ENCODE assay signal across 1 cellular context in the genomic region with DNA sequence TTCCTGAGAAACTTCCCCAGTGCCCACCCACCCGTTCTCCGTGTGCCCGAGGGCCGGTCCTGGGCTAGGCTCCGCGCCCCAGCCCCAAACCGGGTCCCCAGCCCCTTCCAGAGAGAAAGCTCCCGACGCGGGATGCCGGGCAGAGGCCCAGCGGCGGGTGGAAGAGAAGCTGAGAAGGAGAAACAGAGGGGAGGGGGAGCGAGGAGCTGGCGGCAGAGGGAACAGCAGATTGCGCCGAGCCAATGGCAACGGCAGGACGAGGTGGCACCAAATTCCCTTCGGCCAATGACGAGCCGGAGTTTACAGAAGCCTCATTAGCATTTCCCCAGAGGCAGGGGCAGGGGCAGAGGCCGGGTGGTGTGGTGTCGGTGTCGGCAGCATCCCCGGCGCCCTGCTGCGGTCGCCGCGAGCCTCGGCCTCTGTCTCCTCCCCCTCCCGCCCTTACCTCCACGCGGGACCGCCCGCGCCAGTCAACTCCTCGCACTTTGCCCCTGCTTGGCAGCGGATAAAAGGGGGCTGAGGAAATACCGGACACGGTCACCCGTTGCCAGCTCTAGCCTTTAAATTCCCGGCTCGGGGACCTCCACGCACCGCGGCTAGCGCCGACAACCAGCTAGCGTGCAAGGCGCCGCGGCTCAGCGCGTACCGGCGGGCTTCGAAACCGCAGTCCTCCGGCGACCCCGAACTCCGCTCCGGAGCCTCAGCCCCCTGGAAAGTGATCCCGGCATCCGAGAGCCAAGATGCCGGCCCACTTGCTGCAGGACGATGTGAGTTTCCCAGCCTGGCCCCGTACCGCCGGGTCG.
TF ChIP-seq lines count a peak whose summit lies in the region.

A gene (plus strand): TSS at position 469 of the 803 bp plus-strand sequence. CDS start 272 bp downstream, at position 741.

TF ChIP-seq in WTC11, 78 proteins besides CTCF, POLR2A, EP300 and RAD21 (continued from another document and continues in another):
- TF ChIP-seq ZNF263 (CRISPR knock-in tag; IDR thresholded peaks at IDR 0.05; ENCODE audit: low read depth) (no peak), SMAD3 (CRISPR knock-in tag; IDR thresholded peaks at IDR 0.05; ENCODE audit: borderline replicate concordance) (peak; percentile 46; the same call in 1 of the 2 replicates), NFYB (CRISPR knock-in tag; conservative IDR thresholded peaks at IDR 0.05; ENCODE audit: low read depth) (peak; percentile 69), TEAD1 (CRISPR knock-in tag; IDR thresholded peaks at IDR 0.05) (no peak), JAZF1 (CRISPR knock-in tag; IDR thresholded peaks at IDR 0.05) (no peak), SMAD4 (CRISPR knock-in tag; IDR thresholded peaks at IDR 0.05) (no peak), NR3C1 (CRISPR knock-in tag; conservative IDR thresholded peaks at IDR 0.05; ENCODE audit: low read depth) (no peak), CREM (CRISPR knock-in tag; IDR thresholded peaks at IDR 0.05) (0 out of 2 replicates have a peak, but pooled peaks have one; percentile 50), OVOL2 (CRISPR knock-in tag; IDR thresholded peaks at IDR 0.05; ENCODE audit: borderline replicate concordance) (no peak), TP53 (CRISPR knock-in tag; IDR thresholded peaks at IDR 0.05) (peak; percentile 76; the same call in 1 of the 2 replicates), FOXK1 (CRISPR knock-in tag; IDR thresholded peaks at IDR 0.05) (peak; percentile 77), SP1 (CRISPR knock-in tag; conservative IDR thresholded peaks at IDR 0.05) (no peak; the same call in 1 of the 2 replicates), ZNF138 (CRISPR knock-in tag; conservative IDR thresholded peaks at IDR 0.05) (peak; percentile 82; the same call in 1 of the 2 replicates), ELF4 (CRISPR knock-in tag; IDR thresholded peaks at IDR 0.05; ENCODE audit: low read depth) (no peak), ZNF396 (CRISPR knock-in tag; IDR thresholded peaks at IDR 0.05; ENCODE audit: borderline replicate concordance) (no peak), NR1H2 (CRISPR knock-in tag; IDR thresholded peaks at IDR 0.05) (no peak), GTF2I (CRISPR knock-in tag; conservative IDR thresholded peaks at IDR 0.05) (no peak), NFE2L1 (CRISPR knock-in tag; IDR thresholded peaks at IDR 0.05) (no peak), ESRRA (CRISPR knock-in tag; IDR thresholded peaks at IDR 0.05; ENCODE audit: borderline replicate concordance) (no peak), SOX15 (CRISPR knock-in tag; IDR thresholded peaks at IDR 0.05) (no peak)
- TF ChIP-seq, protein P1, sequence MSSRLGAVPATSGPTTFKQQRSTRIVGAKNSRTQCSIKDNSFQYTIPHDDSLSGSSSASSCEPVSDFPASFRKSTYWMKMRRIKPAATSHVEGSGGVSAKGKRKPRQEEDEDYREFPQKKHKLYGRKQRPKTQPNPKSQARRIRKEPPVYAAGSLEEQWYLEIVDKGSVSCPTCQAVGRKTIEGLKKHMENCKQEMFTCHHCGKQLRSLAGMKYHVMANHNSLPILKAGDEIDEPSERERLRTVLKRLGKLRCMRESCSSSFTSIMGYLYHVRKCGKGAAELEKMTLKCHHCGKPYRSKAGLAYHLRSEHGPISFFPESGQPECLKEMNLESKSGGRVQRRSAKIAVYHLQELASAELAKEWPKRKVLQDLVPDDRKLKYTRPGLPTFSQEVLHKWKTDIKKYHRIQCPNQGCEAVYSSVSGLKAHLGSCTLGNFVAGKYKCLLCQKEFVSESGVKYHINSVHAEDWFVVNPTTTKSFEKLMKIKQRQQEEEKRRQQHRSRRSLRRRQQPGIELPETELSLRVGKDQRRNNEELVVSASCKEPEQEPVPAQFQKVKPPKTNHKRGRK (CRISPR knock-in tag; IDR thresholded peaks at IDR 0.05; ENCODE audit: borderline replicate concordance): no peak
- TF ChIP-seq, protein P2, sequence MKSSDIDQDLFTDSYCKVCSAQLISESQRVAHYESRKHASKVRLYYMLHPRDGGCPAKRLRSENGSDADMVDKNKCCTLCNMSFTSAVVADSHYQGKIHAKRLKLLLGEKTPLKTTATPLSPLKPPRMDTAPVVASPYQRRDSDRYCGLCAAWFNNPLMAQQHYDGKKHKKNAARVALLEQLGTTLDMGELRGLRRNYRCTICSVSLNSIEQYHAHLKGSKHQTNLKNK (CRISPR knock-in tag; IDR thresholded peaks at IDR 0.05): no peak
- TF ChIP-seq, protein P3, sequence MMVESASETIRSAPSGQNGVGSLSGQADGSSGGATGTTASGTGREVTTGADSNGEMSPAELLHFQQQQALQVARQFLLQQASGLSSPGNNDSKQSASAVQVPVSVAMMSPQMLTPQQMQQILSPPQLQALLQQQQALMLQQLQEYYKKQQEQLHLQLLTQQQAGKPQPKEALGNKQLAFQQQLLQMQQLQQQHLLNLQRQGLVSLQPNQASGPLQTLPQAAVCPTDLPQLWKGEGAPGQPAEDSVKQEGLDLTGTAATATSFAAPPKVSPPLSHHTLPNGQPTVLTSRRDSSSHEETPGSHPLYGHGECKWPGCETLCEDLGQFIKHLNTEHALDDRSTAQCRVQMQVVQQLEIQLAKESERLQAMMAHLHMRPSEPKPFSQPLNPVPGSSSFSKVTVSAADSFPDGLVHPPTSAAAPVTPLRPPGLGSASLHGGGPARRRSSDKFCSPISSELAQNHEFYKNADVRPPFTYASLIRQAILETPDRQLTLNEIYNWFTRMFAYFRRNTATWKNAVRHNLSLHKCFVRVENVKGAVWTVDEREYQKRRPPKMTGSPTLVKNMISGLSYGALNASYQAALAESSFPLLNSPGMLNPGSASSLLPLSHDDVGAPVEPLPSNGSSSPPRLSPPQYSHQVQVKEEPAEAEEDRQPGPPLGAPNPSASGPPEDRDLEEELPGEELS (CRISPR knock-in tag; IDR thresholded peaks at IDR 0.05): peak; percentile 70; the same call in 1 of the 2 replicates
- TF ChIP-seq, protein P4, sequence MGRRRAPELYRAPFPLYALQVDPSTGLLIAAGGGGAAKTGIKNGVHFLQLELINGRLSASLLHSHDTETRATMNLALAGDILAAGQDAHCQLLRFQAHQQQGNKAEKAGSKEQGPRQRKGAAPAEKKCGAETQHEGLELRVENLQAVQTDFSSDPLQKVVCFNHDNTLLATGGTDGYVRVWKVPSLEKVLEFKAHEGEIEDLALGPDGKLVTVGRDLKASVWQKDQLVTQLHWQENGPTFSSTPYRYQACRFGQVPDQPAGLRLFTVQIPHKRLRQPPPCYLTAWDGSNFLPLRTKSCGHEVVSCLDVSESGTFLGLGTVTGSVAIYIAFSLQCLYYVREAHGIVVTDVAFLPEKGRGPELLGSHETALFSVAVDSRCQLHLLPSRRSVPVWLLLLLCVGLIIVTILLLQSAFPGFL (CRISPR knock-in tag; IDR thresholded peaks at IDR 0.05; ENCODE audit: borderline replicate concordance): no peak
- TF ChIP-seq, protein P5, sequence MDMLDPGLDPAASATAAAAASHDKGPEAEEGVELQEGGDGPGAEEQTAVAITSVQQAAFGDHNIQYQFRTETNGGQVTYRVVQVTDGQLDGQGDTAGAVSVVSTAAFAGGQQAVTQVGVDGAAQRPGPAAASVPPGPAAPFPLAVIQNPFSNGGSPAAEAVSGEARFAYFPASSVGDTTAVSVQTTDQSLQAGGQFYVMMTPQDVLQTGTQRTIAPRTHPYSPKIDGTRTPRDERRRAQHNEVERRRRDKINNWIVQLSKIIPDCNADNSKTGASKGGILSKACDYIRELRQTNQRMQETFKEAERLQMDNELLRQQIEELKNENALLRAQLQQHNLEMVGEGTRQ (CRISPR knock-in tag; IDR thresholded peaks at IDR 0.05): no peak; the same call in 1 of the 2 replicates
- TF ChIP-seq, protein P6, sequence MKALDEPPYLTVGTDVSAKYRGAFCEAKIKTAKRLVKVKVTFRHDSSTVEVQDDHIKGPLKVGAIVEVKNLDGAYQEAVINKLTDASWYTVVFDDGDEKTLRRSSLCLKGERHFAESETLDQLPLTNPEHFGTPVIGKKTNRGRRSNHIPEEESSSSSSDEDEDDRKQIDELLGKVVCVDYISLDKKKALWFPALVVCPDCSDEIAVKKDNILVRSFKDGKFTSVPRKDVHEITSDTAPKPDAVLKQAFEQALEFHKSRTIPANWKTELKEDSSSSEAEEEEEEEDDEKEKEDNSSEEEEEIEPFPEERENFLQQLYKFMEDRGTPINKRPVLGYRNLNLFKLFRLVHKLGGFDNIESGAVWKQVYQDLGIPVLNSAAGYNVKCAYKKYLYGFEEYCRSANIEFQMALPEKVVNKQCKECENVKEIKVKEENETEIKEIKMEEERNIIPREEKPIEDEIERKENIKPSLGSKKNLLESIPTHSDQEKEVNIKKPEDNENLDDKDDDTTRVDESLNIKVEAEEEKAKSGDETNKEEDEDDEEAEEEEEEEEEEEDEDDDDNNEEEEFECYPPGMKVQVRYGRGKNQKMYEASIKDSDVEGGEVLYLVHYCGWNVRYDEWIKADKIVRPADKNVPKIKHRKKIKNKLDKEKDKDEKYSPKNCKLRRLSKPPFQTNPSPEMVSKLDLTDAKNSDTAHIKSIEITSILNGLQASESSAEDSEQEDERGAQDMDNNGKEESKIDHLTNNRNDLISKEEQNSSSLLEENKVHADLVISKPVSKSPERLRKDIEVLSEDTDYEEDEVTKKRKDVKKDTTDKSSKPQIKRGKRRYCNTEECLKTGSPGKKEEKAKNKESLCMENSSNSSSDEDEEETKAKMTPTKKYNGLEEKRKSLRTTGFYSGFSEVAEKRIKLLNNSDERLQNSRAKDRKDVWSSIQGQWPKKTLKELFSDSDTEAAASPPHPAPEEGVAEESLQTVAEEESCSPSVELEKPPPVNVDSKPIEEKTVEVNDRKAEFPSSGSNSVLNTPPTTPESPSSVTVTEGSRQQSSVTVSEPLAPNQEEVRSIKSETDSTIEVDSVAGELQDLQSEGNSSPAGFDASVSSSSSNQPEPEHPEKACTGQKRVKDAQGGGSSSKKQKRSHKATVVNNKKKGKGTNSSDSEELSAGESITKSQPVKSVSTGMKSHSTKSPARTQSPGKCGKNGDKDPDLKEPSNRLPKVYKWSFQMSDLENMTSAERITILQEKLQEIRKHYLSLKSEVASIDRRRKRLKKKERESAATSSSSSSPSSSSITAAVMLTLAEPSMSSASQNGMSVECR (CRISPR knock-in tag; IDR thresholded peaks at IDR 0.05; ENCODE audit: borderline replicate concordance): 0 out of 2 replicates have a peak, but pooled peaks have one; percentile 34
- TF ChIP-seq, protein P7, sequence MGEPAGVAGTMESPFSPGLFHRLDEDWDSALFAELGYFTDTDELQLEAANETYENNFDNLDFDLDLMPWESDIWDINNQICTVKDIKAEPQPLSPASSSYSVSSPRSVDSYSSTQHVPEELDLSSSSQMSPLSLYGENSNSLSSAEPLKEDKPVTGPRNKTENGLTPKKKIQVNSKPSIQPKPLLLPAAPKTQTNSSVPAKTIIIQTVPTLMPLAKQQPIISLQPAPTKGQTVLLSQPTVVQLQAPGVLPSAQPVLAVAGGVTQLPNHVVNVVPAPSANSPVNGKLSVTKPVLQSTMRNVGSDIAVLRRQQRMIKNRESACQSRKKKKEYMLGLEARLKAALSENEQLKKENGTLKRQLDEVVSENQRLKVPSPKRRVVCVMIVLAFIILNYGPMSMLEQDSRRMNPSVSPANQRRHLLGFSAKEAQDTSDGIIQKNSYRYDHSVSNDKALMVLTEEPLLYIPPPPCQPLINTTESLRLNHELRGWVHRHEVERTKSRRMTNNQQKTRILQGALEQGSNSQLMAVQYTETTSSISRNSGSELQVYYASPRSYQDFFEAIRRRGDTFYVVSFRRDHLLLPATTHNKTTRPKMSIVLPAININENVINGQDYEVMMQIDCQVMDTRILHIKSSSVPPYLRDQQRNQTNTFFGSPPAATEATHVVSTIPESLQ (CRISPR knock-in tag; IDR thresholded peaks at IDR 0.05): no peak
- TF ChIP-seq, protein P8, sequence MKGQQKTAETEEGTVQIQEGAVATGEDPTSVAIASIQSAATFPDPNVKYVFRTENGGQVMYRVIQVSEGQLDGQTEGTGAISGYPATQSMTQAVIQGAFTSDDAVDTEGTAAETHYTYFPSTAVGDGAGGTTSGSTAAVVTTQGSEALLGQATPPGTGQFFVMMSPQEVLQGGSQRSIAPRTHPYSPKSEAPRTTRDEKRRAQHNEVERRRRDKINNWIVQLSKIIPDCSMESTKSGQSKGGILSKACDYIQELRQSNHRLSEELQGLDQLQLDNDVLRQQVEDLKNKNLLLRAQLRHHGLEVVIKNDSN (CRISPR knock-in tag; IDR thresholded peaks at IDR 0.05): peak; percentile 37; the same call in 1 of the 2 replicates
- TF ChIP-seq, protein P9, sequence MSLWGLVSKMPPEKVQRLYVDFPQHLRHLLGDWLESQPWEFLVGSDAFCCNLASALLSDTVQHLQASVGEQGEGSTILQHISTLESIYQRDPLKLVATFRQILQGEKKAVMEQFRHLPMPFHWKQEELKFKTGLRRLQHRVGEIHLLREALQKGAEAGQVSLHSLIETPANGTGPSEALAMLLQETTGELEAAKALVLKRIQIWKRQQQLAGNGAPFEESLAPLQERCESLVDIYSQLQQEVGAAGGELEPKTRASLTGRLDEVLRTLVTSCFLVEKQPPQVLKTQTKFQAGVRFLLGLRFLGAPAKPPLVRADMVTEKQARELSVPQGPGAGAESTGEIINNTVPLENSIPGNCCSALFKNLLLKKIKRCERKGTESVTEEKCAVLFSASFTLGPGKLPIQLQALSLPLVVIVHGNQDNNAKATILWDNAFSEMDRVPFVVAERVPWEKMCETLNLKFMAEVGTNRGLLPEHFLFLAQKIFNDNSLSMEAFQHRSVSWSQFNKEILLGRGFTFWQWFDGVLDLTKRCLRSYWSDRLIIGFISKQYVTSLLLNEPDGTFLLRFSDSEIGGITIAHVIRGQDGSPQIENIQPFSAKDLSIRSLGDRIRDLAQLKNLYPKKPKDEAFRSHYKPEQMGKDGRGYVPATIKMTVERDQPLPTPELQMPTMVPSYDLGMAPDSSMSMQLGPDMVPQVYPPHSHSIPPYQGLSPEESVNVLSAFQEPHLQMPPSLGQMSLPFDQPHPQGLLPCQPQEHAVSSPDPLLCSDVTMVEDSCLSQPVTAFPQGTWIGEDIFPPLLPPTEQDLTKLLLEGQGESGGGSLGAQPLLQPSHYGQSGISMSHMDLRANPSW (CRISPR knock-in tag; conservative IDR thresholded peaks at IDR 0.05; ENCODE audit: low read depth): no peak
- TF ChIP-seq, protein P10, sequence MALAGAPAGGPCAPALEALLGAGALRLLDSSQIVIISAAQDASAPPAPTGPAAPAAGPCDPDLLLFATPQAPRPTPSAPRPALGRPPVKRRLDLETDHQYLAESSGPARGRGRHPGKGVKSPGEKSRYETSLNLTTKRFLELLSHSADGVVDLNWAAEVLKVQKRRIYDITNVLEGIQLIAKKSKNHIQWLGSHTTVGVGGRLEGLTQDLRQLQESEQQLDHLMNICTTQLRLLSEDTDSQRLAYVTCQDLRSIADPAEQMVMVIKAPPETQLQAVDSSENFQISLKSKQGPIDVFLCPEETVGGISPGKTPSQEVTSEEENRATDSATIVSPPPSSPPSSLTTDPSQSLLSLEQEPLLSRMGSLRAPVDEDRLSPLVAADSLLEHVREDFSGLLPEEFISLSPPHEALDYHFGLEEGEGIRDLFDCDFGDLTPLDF (CRISPR knock-in tag; IDR thresholded peaks at IDR 0.05): 0 out of 2 replicates have a peak, but pooled peaks have one; percentile 11
- TF ChIP-seq, protein P11, sequence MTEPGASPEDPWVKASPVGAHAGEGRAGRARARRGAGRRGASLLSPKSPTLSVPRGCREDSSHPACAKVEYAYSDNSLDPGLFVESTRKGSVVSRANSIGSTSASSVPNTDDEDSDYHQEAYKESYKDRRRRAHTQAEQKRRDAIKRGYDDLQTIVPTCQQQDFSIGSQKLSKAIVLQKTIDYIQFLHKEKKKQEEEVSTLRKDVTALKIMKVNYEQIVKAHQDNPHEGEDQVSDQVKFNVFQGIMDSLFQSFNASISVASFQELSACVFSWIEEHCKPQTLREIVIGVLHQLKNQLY (CRISPR knock-in tag; IDR thresholded peaks at IDR 0.05): no peak
